9 cellular contexts compared by ENCODE assay signal in the genomic region with DNA sequence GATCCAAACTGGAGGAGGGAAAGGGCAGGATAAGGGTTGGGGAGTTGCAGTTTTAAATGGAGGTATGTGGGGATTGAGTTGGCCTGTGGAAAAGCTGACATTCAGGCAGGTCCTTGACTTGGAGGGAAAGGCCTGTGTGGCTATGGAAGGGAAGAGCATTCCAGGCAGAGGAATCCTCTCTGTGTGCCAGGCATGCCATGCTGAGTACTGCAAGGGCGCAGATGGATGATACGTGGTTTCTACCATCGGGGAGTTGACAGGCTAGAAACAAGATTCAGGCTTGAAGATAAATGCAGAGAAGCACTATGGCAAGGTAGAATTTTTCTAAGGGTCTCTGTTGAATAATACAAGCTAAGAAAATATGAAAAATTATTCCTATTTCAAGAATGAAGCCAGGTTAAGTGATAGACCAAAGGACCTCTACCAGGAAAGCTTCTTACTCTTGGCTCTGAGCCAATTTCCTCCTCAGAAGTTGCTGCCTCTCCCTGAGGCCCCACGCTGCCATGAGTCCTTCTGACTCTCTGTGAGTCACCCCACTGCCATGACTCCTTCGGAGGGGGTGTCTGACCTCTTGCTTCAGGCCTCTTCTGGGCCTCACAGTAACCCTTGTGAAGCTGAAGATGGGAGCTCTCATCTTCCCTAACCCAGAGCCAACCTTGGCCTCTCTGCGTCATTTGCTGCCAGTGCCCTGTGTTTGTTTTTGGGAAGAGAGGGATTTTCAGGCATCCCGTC.
DNase-seq lines count a peak whose midpoint lies in the region; ATAC-seq and TF ChIP-seq lines count a peak whose summit lies in the region.
"Had no signal": no experiment of that assay in that cellular context is flagged by ENCODE, and none has a peak within 500 bp of the region (broad histone marks: within the 10 kb centered on the region; RNA-seq: fewer than 3 reads in every experiment).

No MANE protein-coding gene starts in this region.

- TF ChIP-seq CTCF in choroid plexus epithelial cell (conservative IDR thresholded peaks at IDR 0.05; ENCODE audit: low read depth, low read length) (no peak), osteoblast (IDR thresholded peaks at IDR 0.05; ENCODE audit: extremely low read depth, low read depth, low read length) (no peak)

- no peaks in the 10 kb centered on the region for H3K27me3 Mint-ChIP-seq in naive thymus-derived CD4-positive, alpha-beta T cell

- H3K36me3 ChIP-seq in osteoblast (ENCODE audit: insufficient read depth, low read length) = no peaks in the 10 kb centered on the region
- H3K36me3 ChIP-seq in naive thymus-derived CD4-positive, alpha-beta T cell (ENCODE audit: control insufficient read depth in 2 of 3, insufficient read depth in 3 of 3, low read length in 3 of 3) = peaks cover 0 to 16% (median 0%) of the 10 kb centered on the region in 3 experiments

- ATAC-seq in naive thymus-derived CD4-positive, alpha-beta T cell = no peak
- ATAC-seq in HG03095 (IDR thresholded peaks at IDR 0.05; ENCODE audit: unreplicated experiment) = no peak
- no peak for ATAC-seq in HG03469 (IDR thresholded peaks at IDR 0.05; ENCODE audit: unreplicated experiment)

- CTCF ChIA-PET in naive thymus-derived CD4-positive, alpha-beta T cell (lab: Charles Lee) = interaction anchor here (0.6 kb wide), 1 partner anchor 96 kb away, joined by 4 read pairs; no protein-coding TSS in a partner anchor

- peak overlapping the region; percentile 75 for H3K27ac ChIP-seq in osteoblast (ENCODE audit: low read depth, low read length)
- H3K27ac ChIP-seq in naive thymus-derived CD4-positive, alpha-beta T cell (ENCODE audit: low read depth, low read length) = no peak overlapping the region
- H3K27ac ChIP-seq: 22Rv1 had no signal

- POLR2A ChIA-PET in naive thymus-derived CD4-positive, alpha-beta T cell (lab: Charles Lee) = no interaction called here

- no peaks in the 10 kb centered on the region for H3K27me3 ChIP-seq in osteoblast (ENCODE audit: insufficient read depth, low read length)
- no peaks in the 10 kb centered on the region for H3K27me3 ChIP-seq in naive thymus-derived CD4-positive, alpha-beta T cell (ENCODE audit: control insufficient read depth in 2 of 2, insufficient read depth in 2 of 2, low read length in 2 of 2)

- peaks cover 0 to 19% (median 4%) of the 10 kb centered on the region in 5 donors for H3K36me3 Mint-ChIP-seq in naive thymus-derived CD4-positive, alpha-beta T cell

- no peak overlapping the region for H3K4me3 Mint-ChIP-seq in naive thymus-derived CD4-positive, alpha-beta T cell

- no peaks in the 10 kb centered on the region for H3K9me3 Mint-ChIP-seq in naive thymus-derived CD4-positive, alpha-beta T cell

- H2AFZ ChIP-seq in osteoblast (ENCODE audit: low read length) = peak overlapping the region; percentile 27

- no peak overlapping the region for H3K4me3 ChIP-seq in choroid plexus epithelial cell (ENCODE audit: low read depth, low read length)
- no peak overlapping the region for H3K4me3 ChIP-seq in osteoblast (ENCODE audit: insufficient read depth, low read length)
- no peak overlapping the region for H3K4me3 ChIP-seq in naive thymus-derived CD4-positive, alpha-beta T cell (ENCODE audit: low read length)

- H3K4me1 Mint-ChIP-seq in naive thymus-derived CD4-positive, alpha-beta T cell = peaks cover 0 to 6% (median 0%) of the 10 kb centered on the region in 7 donors

- H3K4me2 ChIP-seq in osteoblast (ENCODE audit: insufficient read depth, low read length) = peak overlapping the region; percentile 3

- H3K27ac Mint-ChIP-seq in naive thymus-derived CD4-positive, alpha-beta T cell = peak overlapping the region in 1 of 9 donors; percentile 29

- peak; percentile 20 for DNase-seq in DMS 273 (lab: John Stamatoyannopoulos, UW; ENCODE audit: unreplicated experiment)
- no peak for DNase-seq in DMS 273 treated with DMSO at 0.1 percent for 48 hours (lab: John Stamatoyannopoulos, UW)
- peak; percentile 82 for DNase-seq in MV-4-11 (lab: John Stamatoyannopoulos, UW)
- DNase-seq in choroid plexus epithelial cell (ENCODE audit: low read depth) = peak; percentile 91
- DNase-seq in osteoblast (ENCODE audit: insufficient read length, low spot score, missing footprints) = peak; percentile 86
- DNase-seq in naive thymus-derived CD4-positive, alpha-beta T cell = no peak

- no peaks in the 10 kb centered on the region for H4K20me1 ChIP-seq in osteoblast (ENCODE audit: insufficient read depth, low read length)

- no peaks in the 10 kb centered on the region for H3K9me3 ChIP-seq in osteoblast (ENCODE audit: low read depth, low read length)
- no peaks in the 10 kb centered on the region for H3K9me3 ChIP-seq in naive thymus-derived CD4-positive, alpha-beta T cell (ENCODE audit: control insufficient read depth in 2 of 3, low read length in 3 of 3)

- no peaks in the 10 kb centered on the region for H3K79me2 ChIP-seq in osteoblast (ENCODE audit: insufficient read depth, low read length)

- peaks cover 20% of the 10 kb centered on the region for H3K4me1 ChIP-seq in osteoblast (ENCODE audit: insufficient read depth, low read length)
- H3K4me1 ChIP-seq in naive thymus-derived CD4-positive, alpha-beta T cell (ENCODE audit: control insufficient read depth in 2 of 2, insufficient read depth in 2 of 2, low read length in 2 of 2) = no peaks in the 10 kb centered on the region

- intact Hi-C loops in naive thymus-derived CD4-positive, alpha-beta T cell (cut with micrococcal nuclease) = no loop called here

Comparison
In these comparisons a context has a peak if more than half of its experiments do, and no peak if none do; other contexts are left out.
1. DNase-seq: peak in DMS 273 (single experiment), MV-4-11 (single experiment), choroid plexus epithelial cell (single experiment) and osteoblast (single experiment); none in DMS 273 treated with DMSO at 0.1 percent for 48 hours (single experiment) and naive thymus-derived CD4-positive, alpha-beta T cell (0 of 9).